In the genomic region with DNA sequence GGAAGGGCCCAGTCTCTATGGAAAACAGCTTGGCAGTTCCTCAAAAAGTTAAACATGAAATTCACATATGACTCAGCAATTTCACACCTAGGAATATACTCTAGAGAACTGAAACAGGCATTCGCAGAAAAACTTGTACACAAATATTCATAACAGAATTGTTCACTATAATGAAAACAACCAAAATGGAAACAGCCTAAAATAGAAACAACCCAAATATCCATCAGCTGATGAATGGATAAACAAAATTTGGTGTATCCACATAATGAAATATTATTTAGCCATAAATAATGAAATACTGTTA, we compare ENCODE assay signal across 12 cellular contexts. TPM values are rescaled to one million over a fixed set of nuclear protein-coding genes. Genes with fewer than 3 reads are reported as not detected.
DNase-seq lines count a peak whose midpoint lies in the region; ATAC-seq, FAIRE-seq and TF ChIP-seq lines count a peak whose summit lies in the region.
"Had no signal": no experiment of that assay in that cellular context is flagged by ENCODE, and none has a peak within 500 bp of the region (broad histone marks: within the 10 kb centered on the region; RNA-seq: fewer than 3 reads in every experiment).

No MANE protein-coding gene starts in this region.

- CTCF ChIA-PET in H1 (lab: Charles Lee; ENCODE audit: partially characterized antibody): no interaction called here

- ATAC-seq in GM18519 (IDR thresholded peaks at IDR 0.05; ENCODE audit: low FRiP score, unreplicated experiment): peak; percentile 37
- ATAC-seq in GM21423 (IDR thresholded peaks at IDR 0.05; ENCODE audit: unreplicated experiment): peak; percentile 46
- ATAC-seq in HG03175 (IDR thresholded peaks at IDR 0.05; ENCODE audit: unreplicated experiment): peak; percentile 74
- ATAC-seq in HG02759 (IDR thresholded peaks at IDR 0.05; ENCODE audit: unreplicated experiment): no peak

- H2BK20ac ChIP-seq in H1 (ENCODE audit: low read length): no peak overlapping the region

- no peak for FAIRE-seq in H1 (lab: Jason Lieb, UNC)

- WGBS in H1 (ENCODE audit: extremely low coverage in 1 of 2, insufficient coverage in 1 of 2, insufficient read length in 1 of 2, insufficient replicate concordance in 2 of 2, low coverage in 1 of 2, low lambda C conversion rate in 2 of 2, missing lambda C conversion rate in 1 of 2), 2 experiments: 96% methylated on average over 1 of the region's 1 CpG; no CpG with 5 or more reads in 1 of the 2 experiments

- no peak overlapping the region for H3K23ac ChIP-seq in H1 (ENCODE audit: insufficient read length)

- no peaks in the 10 kb centered on the region for H3K79me2 ChIP-seq in H1 (ENCODE audit: control insufficient read depth in 1 of 2, insufficient read depth in 2 of 2, low read length in 2 of 2)

- no peak overlapping the region for H2AFZ ChIP-seq in H1 (ENCODE audit: low read length)

- H3K14ac ChIP-seq in H1 (ENCODE audit: insufficient read length): no peak overlapping the region

- H4K20me1 ChIP-seq in H1 (replicated peaks in 1 of 2; ENCODE audit: control insufficient read depth in 1 of 2, insufficient read depth in 2 of 2, low read length in 2 of 2): no peaks in the 10 kb centered on the region

- no peak overlapping the region for H4K8ac ChIP-seq in H1 (ENCODE audit: extremely low read depth, insufficient read depth, low read length)

- no peak overlapping the region for H2AK5ac ChIP-seq in H1 (ENCODE audit: low read depth, low read length)

- H2BK5ac ChIP-seq in H1 (ENCODE audit: low read depth, low read length): no peak overlapping the region

- TF ChIP-seq EP300 in H1 (IDR thresholded peaks at IDR 0.05; ENCODE audit: borderline replicate concordance in 1 of 2, low read depth in 2 of 2, low read length in 2 of 2): no peak

- no peak for TF ChIP-seq POLR2A in H1 (IDR thresholded peaks at IDR 0.05; ENCODE audit: control extremely low read depth in 1 of 2, low read depth in 2 of 2, low read length in 2 of 2)

- no peak overlapping the region for H3K4me2 ChIP-seq in H1 (ENCODE audit: insufficient read depth in 1 of 2, low read depth in 2 of 2, low read length in 2 of 2)
- H3K4me2 ChIP-seq: smooth muscle cell had no signal

- TF ChIP-seq RAD21 in H1 (IDR thresholded peaks at IDR 0.05 in 1 of 2, conservative IDR thresholded peaks at IDR 0.05 in 1 of 2; ENCODE audit: low read depth in 2 of 2, low read length in 2 of 2): no peak

- no peak overlapping the region for H2BK120ac ChIP-seq in H1 (replicated peaks; ENCODE audit: low read depth, low read length)

- H3K4ac ChIP-seq in H1 (replicated peaks; ENCODE audit: insufficient read length, low read depth, low read length): no peak overlapping the region

- H3K79me1 ChIP-seq in H1 (ENCODE audit: low read depth, low read length): no peaks in the 10 kb centered on the region

- H3K4me1 ChIP-seq in H1 (replicated peaks in 1 of 4; ENCODE audit: control insufficient read depth in 3 of 4, insufficient read depth in 4 of 4, low read length in 3 of 4): peaks cover 1 to 8% (median 3%) of the 10 kb centered on the region in 4 experiments; a peak in 5 of 7 replicates

- POLR2A ChIA-PET in H1 (lab: Charles Lee; ENCODE audit: partially characterized antibody): no interaction called here

- H3K27ac ChIP-seq in H1 (ENCODE audit: low read depth, low read length): no peak overlapping the region

- H3K56ac ChIP-seq in H1 (replicated peaks; ENCODE audit: insufficient read length, low read depth, low read length): no peak overlapping the region

- peaks cover 6% of the 10 kb centered on the region for H3K23me2 ChIP-seq in H1 (ENCODE audit: low read depth, low read length)

- H2BK12ac ChIP-seq in H1 (ENCODE audit: low read depth, low read length): no peak overlapping the region

- H3K9me3 ChIP-seq in H1 (ENCODE audit: insufficient read depth in 2 of 2, low read depth in 1 of 2, low read length in 1 of 2): peaks cover 0 to 6% of the 10 kb centered on the region in 2 experiments; a peak in 2 of 4 replicates

- H3K36me3 ChIP-seq in H1 (ENCODE audit: control insufficient read depth in 2 of 4, insufficient read depth in 4 of 4, low read length in 3 of 4): no peaks in the 10 kb centered on the region

- TF ChIP-seq CTCF in H1 (IDR thresholded peaks at IDR 0.05; ENCODE audit: control extremely low read depth in 1 of 3, insufficient read depth in 1 of 3, low read depth in 1 of 3, low read length in 3 of 3): no peak

- no peak overlapping the region for H3K18ac ChIP-seq in H1 (ENCODE audit: extremely low read depth, low read length)

- H3K9ac ChIP-seq in H1 (replicated peaks in 1 of 4; ENCODE audit: extremely low read depth in 1 of 4, low read depth in 3 of 4, low read length in 3 of 4): no peak overlapping the region

- H3K4me3 ChIP-seq in H1 (ENCODE audit: extremely low read depth in 1 of 4, insufficient read depth in 2 of 4, low read depth in 3 of 4, low read length in 4 of 4): no peak overlapping the region
- H3K4me3 ChIP-seq: smooth muscle cell had no signal

- H4K5ac ChIP-seq in H1 (ENCODE audit: insufficient read length, low read depth, low read length): no peak overlapping the region

- no peak overlapping the region for H2BK15ac ChIP-seq in H1 (ENCODE audit: low read length)

- no peak overlapping the region for H4K91ac ChIP-seq in H1 (replicated peaks; ENCODE audit: insufficient read length, low read length)

- peaks cover 0 to 20% (median 19%) of the 10 kb centered on the region in 4 experiments; a peak in 6 of 7 replicates for H3K27me3 ChIP-seq in H1 (replicated peaks in 1 of 4; ENCODE audit: control insufficient read depth in 3 of 4, extremely low read depth in 1 of 4, insufficient read depth in 3 of 4, low read length in 3 of 4)

- DNase-seq in H1 (ENCODE audit: low read depth in 1 of 2, low spot score in 2 of 2) (no peak), NCI-H510A (lab: John Stamatoyannopoulos, UW) (no peak), mesenteric fat pad (ENCODE audit: low spot score) (no peak)
- DNase-seq: activated CD4-positive, alpha-beta T cell treated with anti-CD3 and anti-CD28 coated beads, Interleukin-2, amount 10 ng/mL, durations not matched to agents 7 days and 5 days; activated effector memory CD4-positive, alpha-beta T cell treated with Interleukin-2 at 50 U/mL for 16 hours; CD4-positive, alpha-beta T cell; occipital lobe had no signal

TF ChIP-seq in H1, 55 proteins besides CTCF, POLR2A, EP300 and RAD21:
- TF ChIP-seq MAFK (IDR thresholded peaks at IDR 0.05; ENCODE audit: low read depth, low read length) (peak; percentile 32; the same call in 1 of the 2 replicates), PHF8 (conservative IDR thresholded peaks at IDR 0.05; ENCODE audit: low read depth, low read length) (no peak), TCF12 (IDR thresholded peaks at IDR 0.05; ENCODE audit: low read depth, low read length) (no peak)
TF ChIP-seq in H1: peak in this region for 1.

RNA-seq across cellular contexts. Expression of gene GPR150, which starts 4.8 kb away (rescaled TPM):
- total RNA-seq in H1 (2021; fragmentation: NEBNext Ultra II Directional; extraction: Animal tissue kit (Norgen Biotek cat#: 25700)): not detected in 2 replicates
- 0.14 and 0.27 TPM in 2 replicates for polyA plus RNA-seq in H1 (2011; rRNA removed)
- 0.26 TPM for polyA plus RNA-seq in H1 (2011; cell fraction: cytosol; rRNA removed)
- polyA plus RNA-seq in H1 (2011; cell fraction: nucleus; rRNA removed): 0.54 TPM
- 0.08 to 0.15 TPM (median 0.08 TPM) in 3 of 4 replicates, not detected in the other for polyA plus RNA-seq in H1 (2012, experiment 1 of 2)
- 0.14 TPM for polyA plus RNA-seq in H1 (2012, experiment 2 of 2)
- 0.10 TPM for polyA plus RNA-seq in H1 (2013, experiment 1 of 2)
- 0.17 TPM for polyA plus RNA-seq in H1 (2013, experiment 2 of 2)
- polyA minus RNA-seq in H1 (2011; rRNA and poly(A)+ RNA removed): 0.07 TPM in 1 of 2 replicates, not detected in the other
- not detected for polyA minus RNA-seq in H1 (2011; cell fraction: cytosol; rRNA and poly(A)+ RNA removed)
- 0.50 TPM for polyA minus RNA-seq in H1 (2011; cell fraction: nucleus; rRNA and poly(A)+ RNA removed)
- 0.32 TPM for total RNA-seq in mesenteric fat pad
- total RNA-seq: occipital lobe had no signal

RNA-seq across cellular contexts. Expression of gene RFESD, which starts 31.5 kb away (rescaled TPM):
- 2.0 and 4.3 TPM in 2 replicates for total RNA-seq in H1 (2021; fragmentation: NEBNext Ultra II Directional; extraction: Animal tissue kit (Norgen Biotek cat#: 25700))
- polyA plus RNA-seq in H1 (2011; rRNA removed): 1.0 and 1.7 TPM in 2 replicates
- polyA plus RNA-seq in H1 (2011; cell fraction: cytosol; rRNA removed): 2.6 TPM
- 0.67 TPM for polyA plus RNA-seq in H1 (2011; cell fraction: nucleus; rRNA removed)
- polyA plus RNA-seq in H1 (2012, experiment 1 of 2): 2.7 to 4.0 TPM (median 3.6 TPM) in 4 replicates
- polyA plus RNA-seq in H1 (2012, experiment 2 of 2): 2.0 TPM
- polyA plus RNA-seq in H1 (2013, experiment 1 of 2): 4.6 TPM
- polyA plus RNA-seq in H1 (2013, experiment 2 of 2): 3.1 TPM
- 2.1 and 3.9 TPM in 2 replicates for polyA minus RNA-seq in H1 (2011; rRNA and poly(A)+ RNA removed)
- 4.4 TPM for polyA minus RNA-seq in H1 (2011; cell fraction: cytosol; rRNA and poly(A)+ RNA removed)
- polyA minus RNA-seq in H1 (2011; cell fraction: nucleus; rRNA and poly(A)+ RNA removed): 4.4 TPM
- total RNA-seq in mesenteric fat pad: 1.1 TPM
